24 cellular contexts compared by ENCODE assay signal in the genomic region with DNA sequence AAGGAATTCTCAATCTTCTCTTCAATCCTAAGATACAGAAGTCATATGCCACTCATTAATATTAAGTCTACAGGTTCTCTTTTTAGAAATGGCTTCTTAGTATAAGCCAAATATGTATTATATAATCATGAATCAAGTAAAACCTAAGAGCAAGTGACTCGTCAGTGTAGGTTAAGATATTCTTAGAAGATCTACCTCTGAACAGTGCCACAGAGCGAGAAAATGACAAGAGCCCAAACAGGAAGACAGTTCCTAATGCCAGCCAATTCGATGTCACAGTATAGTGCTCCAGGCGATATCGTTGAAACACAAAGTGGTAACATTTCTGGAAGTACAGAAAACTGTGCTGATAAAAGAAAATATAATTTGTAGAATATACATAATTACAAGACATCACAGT. TPM values are rescaled to one million over a fixed set of nuclear protein-coding genes. Genes with fewer than 3 reads are reported as not detected.
DNase-seq lines count a peak whose midpoint lies in the region; ATAC-seq, FAIRE-seq and TF ChIP-seq lines count a peak whose summit lies in the region.
"Had no signal": no experiment of that assay in that cellular context is flagged by ENCODE, and none has a peak within 500 bp of the region (broad histone marks: within the 10 kb centered on the region; RNA-seq: fewer than 3 reads in every experiment).

No MANE protein-coding gene starts in this region.

- H3K27ac ChIP-seq in caudate nucleus (ENCODE audit: low read depth, low read length) (peak overlapping the region; percentile 55), subcutaneous abdominal adipose tissue (ENCODE audit: low read depth, low read length) (peak overlapping the region; percentile 98)
- H3K27ac ChIP-seq: 22Rv1, BLaER1, C4-2B, GM23248 had no signal

- ATAC-seq in GM18873 (IDR thresholded peaks at IDR 0.05; ENCODE audit: low FRiP score, unreplicated experiment): no peak
- ATAC-seq: CD8-positive, alpha-beta T cell; HCT116 had no signal

- H3K4me3 ChIP-seq in subcutaneous abdominal adipose tissue (ENCODE audit: low read depth in 1 of 5, low read length in 5 of 5) (no peak overlapping the region), H7 (ENCODE audit: insufficient read depth, low read depth, low read length) (no peak overlapping the region)
- H3K4me3 ChIP-seq: BLaER1, GM12878, GM23248 had no signal

- no peaks in the 10 kb centered on the region for H3K27me3 ChIP-seq in subcutaneous abdominal adipose tissue (ENCODE audit: control insufficient read depth in 5 of 5, insufficient read depth in 4 of 5, low read length in 5 of 5)
- H3K27me3 ChIP-seq in H7 (ENCODE audit: control insufficient read depth, insufficient read depth, low read length): no peaks in the 10 kb centered on the region
- H3K27me3 ChIP-seq: BLaER1 had no signal

- DNase-seq in GM12892 (ENCODE audit: insufficient read length) (no peak), caudate nucleus (lab: John Stamatoyannopoulos, UW) (peak in 7 of 61 donors; percentile 6 to 71 (median 18)), putamen (ENCODE audit: low spot score) (peak; percentile 53), medulla oblongata (ENCODE audit: extremely low spot score) (no peak), H7 (no peak)
- no peak for DNase-seq in activated effector memory CD4-positive, alpha-beta T cell treated with anti-CD3 and anti-CD28 coated beads, Interleukin-2, amount 50 U/mL, for 16 hours
- DNase-seq: Caco-2; CD4-positive, CD25-positive, alpha-beta regulatory T cell; CD8-positive, alpha-beta T cell; DMS153; DMS79; EL; GDM1; GM23248; H9 had no signal

- TF ChIP-seq POLR2A in GM12892 (IDR thresholded peaks at IDR 0.05; ENCODE audit: low read depth, low read length): no peak

- peak overlapping the region in 3 of 5 donors; percentile 23 to 97 (median 28) for H3K9ac ChIP-seq in subcutaneous abdominal adipose tissue (ENCODE audit: low read length in 5 of 5)
- H3K9ac ChIP-seq: BLaER1, GM23248 had no signal

- H3K36me3 ChIP-seq in subcutaneous abdominal adipose tissue (ENCODE audit: control insufficient read depth in 5 of 5, insufficient read depth in 5 of 5, low read length in 5 of 5) (peaks cover 4 to 23% (median 9%) of the 10 kb centered on the region in 5 donors), H7 (replicated peaks; ENCODE audit: control insufficient read depth, insufficient read depth, low read length) (no peaks in the 10 kb centered on the region)

- no peaks in the 10 kb centered on the region for H3K9me3 ChIP-seq in subcutaneous abdominal adipose tissue (ENCODE audit: control insufficient read depth in 5 of 5, low read length in 5 of 5)
- H3K9me3 ChIP-seq: BLaER1, Caco-2 had no signal

- H3K4me1 ChIP-seq in subcutaneous abdominal adipose tissue (ENCODE audit: control insufficient read depth in 5 of 5, insufficient read depth in 5 of 5, low read length in 5 of 5): peaks cover 0 to 76% (median 39%) of the 10 kb centered on the region in 5 donors
- H3K4me1 ChIP-seq: BLaER1 had no signal

- FAIRE-seq in GM12892 (lab: Jason Lieb, UNC): peak; percentile 9
- FAIRE-seq: GM12878, GM18507, H1 had no signal

RNA-seq across cellular contexts. Expression of a gene that starts 33.3 kb away (rescaled TPM):
- 23.2 TPM for polyA plus RNA-seq in GM12892 (2012; ENCODE audit: missing spikeins)
- 17.4 and 23.3 TPM in 2 replicates for total RNA-seq in H7 (2014; rRNA removed; shearing (Covaris generic))

RNA-seq across cellular contexts. Expression of a gene that starts 40.9 kb away (rescaled TPM):
- polyA plus RNA-seq in GM12892 (2012; ENCODE audit: missing spikeins): 5.6 TPM
- 3.8 and 4.1 TPM in 2 replicates for total RNA-seq in H7 (2014; rRNA removed; shearing (Covaris generic))

RNA-seq across cellular contexts. Expression of a gene that starts 41.3 kb away (rescaled TPM):
- polyA plus RNA-seq in GM12892 (2012; ENCODE audit: missing spikeins): 101 TPM
- total RNA-seq in H7 (2014; rRNA removed; shearing (Covaris generic)): 8.7 and 10.7 TPM in 2 replicates
